ENCODE assay signal across 20 cellular contexts in the genomic region with DNA sequence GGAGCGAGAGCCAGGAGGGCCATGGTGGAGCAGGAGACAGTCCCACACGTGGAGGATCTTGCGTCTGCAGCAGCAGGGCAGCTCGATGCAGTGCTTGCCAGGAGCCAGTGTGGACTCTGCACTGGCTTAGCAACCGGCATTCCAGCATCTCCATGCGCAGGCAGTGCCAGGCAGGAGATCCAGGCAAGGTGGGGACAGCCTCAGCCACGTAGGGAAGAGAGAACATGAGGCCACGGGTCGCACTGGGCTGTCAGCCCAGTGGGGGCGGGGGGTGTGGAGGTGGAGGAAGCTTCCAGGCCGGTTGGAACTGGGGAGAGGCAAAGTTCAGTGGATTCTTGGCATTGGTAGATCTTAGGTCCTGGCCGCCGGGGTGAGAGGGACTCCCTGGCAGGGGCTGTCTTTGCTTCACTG.
"Had no signal": no experiment of that assay in that cellular context is flagged by ENCODE, and none has a peak within 500 bp of the region (broad histone marks: within the 10 kb centered on the region; RNA-seq: fewer than 3 reads in every experiment).

No MANE protein-coding gene starts in this region.

- DNase-seq: activated CD4-positive, alpha-beta T cell treated with anti-CD3 and anti-CD28 coated beads for 4 hours; activated CD4-positive, alpha-beta T cell treated with anti-CD3 and anti-CD28 coated beads, Interleukin-2, amount 50 U/mL, for 48 hours; activated CD4-positive, CD25-positive, alpha-beta regulatory T cell; activated naive CD4-positive, alpha-beta T cell treated with Interleukin-2 at 50 U/mL for 16 hours; activated naive CD8-positive, alpha-beta T cell treated with anti-CD3 and anti-CD28 coated beads, Interleukin-2, amount 10 ng/mL, durations not matched to agents 7 days and 5 days; activated T-cell treated with anti-CD3 and anti-CD28 coated beads, Interleukin-2, amount 50 U/mL, for 48 hours; amniotic stem cell; cortex of kidney; heart right ventricle; left ventricle myocardium inferior; naive B cell; occipital lobe; stimulated activated naive B cell treated with anti-CD40 and anti-IgM and Interleukin-4, amounts not matched to agents 10 μg/mL and 1 μg/mL and 100 μg/mL, for 72 hours; T1000; testis had no signal

- H3K27ac Mint-ChIP-seq: activated naive CD8-positive, alpha-beta T cell treated with anti-CD3 and anti-CD28 coated beads, Interleukin-2, amount 10 ng/mL, durations not matched to agents 7 days and 5 days; naive B cell; stimulated activated naive B cell treated with anti-CD40 and anti-IgM and Interleukin-4, amounts not matched to agents 10 μg/mL and 1 μg/mL and 100 μg/mL, for 72 hours; T-helper 1 cell treated with Interleukin-12 subunit alpha and Interleukin-12 subunit beta and Interleukin-4 antibody, amounts not matched to agents 30 μg/mL and 1 μg/mL, for 36 hours; type B pancreatic cell had no signal

- H3K27ac ChIP-seq: heart right ventricle, left ventricle myocardium inferior, skin epidermis, testis, vagina had no signal

- H3K9me3 ChIP-seq: heart right ventricle, left ventricle myocardium inferior, testis, vagina had no signal

- H3K36me3 Mint-ChIP-seq: activated naive CD8-positive, alpha-beta T cell treated with anti-CD3 and anti-CD28 coated beads, Interleukin-2, amount 10 ng/mL, durations not matched to agents 7 days and 5 days; naive B cell; stimulated activated naive B cell treated with anti-CD40 and anti-IgM and Interleukin-4, amounts not matched to agents 10 μg/mL and 1 μg/mL and 100 μg/mL, for 72 hours had no signal

- ATAC-seq: right cardiac atrium; stimulated activated naive B cell treated with anti-CD40 and anti-IgM and Interleukin-4, amounts not matched to agents 10 μg/mL and 1 μg/mL and 100 μg/mL, for 72 hours had no signal

- H3K27me3 Mint-ChIP-seq: type B pancreatic cell had no signal

- H3K4me3 ChIP-seq: heart right ventricle, left ventricle myocardium inferior, skin epidermis, testis, vagina had no signal

- H3K9me3 Mint-ChIP-seq: activated naive CD8-positive, alpha-beta T cell treated with anti-CD3 and anti-CD28 coated beads, Interleukin-2, amount 10 ng/mL, durations not matched to agents 7 days and 5 days; naive B cell; stimulated activated naive B cell treated with anti-CD40 and anti-IgM and Interleukin-4, amounts not matched to agents 10 μg/mL and 1 μg/mL and 100 μg/mL, for 72 hours; T-helper 1 cell treated with Interleukin-12 subunit alpha and Interleukin-12 subunit beta and Interleukin-4 antibody, amounts not matched to agents 30 μg/mL and 1 μg/mL, for 36 hours; type B pancreatic cell had no signal

- H3K4me3 Mint-ChIP-seq: activated naive CD8-positive, alpha-beta T cell treated with anti-CD3 and anti-CD28 coated beads, Interleukin-2, amount 10 ng/mL, durations not matched to agents 7 days and 5 days; naive B cell; stimulated activated naive B cell treated with anti-CD40 and anti-IgM and Interleukin-4, amounts not matched to agents 10 μg/mL and 1 μg/mL and 100 μg/mL, for 72 hours; T-helper 1 cell treated with Interleukin-12 subunit alpha and Interleukin-12 subunit beta and Interleukin-4 antibody, amounts not matched to agents 30 μg/mL and 1 μg/mL, for 36 hours; type B pancreatic cell had no signal

- H3K27me3 ChIP-seq: testis, vagina had no signal
